ENCODE assay signal across 19 cellular contexts in the genomic region with DNA sequence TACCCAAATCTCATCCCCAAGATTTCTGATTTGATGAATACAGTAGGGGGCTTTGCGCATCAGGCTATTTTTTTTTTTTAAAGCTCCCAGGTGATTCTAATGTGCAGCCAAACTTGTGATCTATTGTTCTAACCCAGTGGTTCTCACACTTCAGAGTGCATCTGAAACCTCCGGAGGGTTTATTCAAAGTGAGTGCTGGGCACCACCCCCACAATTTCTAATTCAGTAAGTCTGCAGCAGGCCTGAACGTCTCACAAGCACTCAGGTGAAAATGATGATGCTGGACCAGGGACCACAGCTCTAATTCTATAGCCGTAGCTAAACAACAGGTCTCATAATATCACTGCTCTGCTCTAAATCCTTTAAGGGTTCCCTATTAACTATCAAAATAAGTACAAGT.
DNase-seq lines count a peak whose midpoint lies in the region; ATAC-seq and TF ChIP-seq lines count a peak whose summit lies in the region.
"Had no signal": no experiment of that assay in that cellular context is flagged by ENCODE, and none has a peak within 500 bp of the region (broad histone marks: within the 10 kb centered on the region; RNA-seq: fewer than 3 reads in every experiment).

No MANE protein-coding gene starts in this region.

- DNase-seq in germinal center (ENCODE audit: low spot score) (peak; percentile 14), DMS53 treated with DMSO at 0.1 percent for 48 hours (lab: John Stamatoyannopoulos, UW; ENCODE audit: unreplicated experiment) (no peak), ecto neural progenitor cell (ENCODE audit: low spot score) (no peak), HT-29 (ENCODE audit: low spot score) (no peak)
- DNase-seq in stimulated activated naive B cell treated with anti-CD40 and anti-IgM and Interleukin-4, amounts not matched to agents 10 μg/mL and 1 μg/mL and 100 μg/mL, for 72 hours, result no peak
- DNase-seq: 8988T; ACHN; AML-193; CD4-positive, CD25-positive, alpha-beta regulatory T cell; CD8-positive, alpha-beta memory T cell; COR-L47; DMS79; GF-D8; GOT3; H7; KG1 had no signal

- ATAC-seq in stimulated activated naive B cell treated with anti-CD40 and anti-IgM and Interleukin-4, amounts not matched to agents 10 μg/mL and 1 μg/mL and 100 μg/mL, for 72 hours (replicated peaks), result peak; percentile 45 to 59

- peaks cover 0 to 3% of the 10 kb centered on the region in 2 donors for H3K9me3 Mint-ChIP-seq in stimulated activated naive B cell treated with anti-CD40 and anti-IgM and Interleukin-4, amounts not matched to agents 10 μg/mL and 1 μg/mL and 100 μg/mL, for 72 hours

- H3K27me3 ChIP-seq in BLaER1, result no peaks in the 10 kb centered on the region
- H3K27me3 ChIP-seq in OCI-LY1 (ENCODE audit: insufficient read depth, low read length), result no peaks in the 10 kb centered on the region
- H3K27me3 ChIP-seq: BLaER1 treated with 17β-estradiol and CSF1 and Interleukin-3, amounts not matched to agents 10 nM and 100 nM had no signal

- H3K4me3 ChIP-seq in BLaER1, result no peak overlapping the region
- H3K4me3 ChIP-seq in OCI-LY1 (ENCODE audit: low read depth, low read length, poor library complexity, severe bottlenecking), result no peak overlapping the region
- H3K4me3 ChIP-seq: BLaER1 treated with 17β-estradiol and CSF1 and Interleukin-3, amounts not matched to agents 10 nM and 100 nM had no signal

- no peaks in the 10 kb centered on the region for H3K79me2 ChIP-seq in OCI-LY1 (ENCODE audit: insufficient read depth, low read length)

- peaks cover 5 to 23% of the 10 kb centered on the region in 2 donors for H3K4me1 Mint-ChIP-seq in stimulated activated naive B cell treated with anti-CD40 and anti-IgM and Interleukin-4, amounts not matched to agents 10 μg/mL and 1 μg/mL and 100 μg/mL, for 72 hours
- H3K4me1 Mint-ChIP-seq: CD4-positive, CD25-positive, alpha-beta regulatory T cell; CD8-positive, alpha-beta memory T cell had no signal

- peaks cover 13% of the 10 kb centered on the region; the same call in 1 of the 2 replicates for H3K9me3 ChIP-seq in BLaER1
- no peaks in the 10 kb centered on the region for H3K9me3 ChIP-seq in OCI-LY1 (ENCODE audit: low read length)

- H3K4me3 Mint-ChIP-seq in stimulated activated naive B cell treated with anti-CD40 and anti-IgM and Interleukin-4, amounts not matched to agents 10 μg/mL and 1 μg/mL and 100 μg/mL, for 72 hours, result no peak overlapping the region
- H3K4me3 Mint-ChIP-seq: CD4-positive, CD25-positive, alpha-beta regulatory T cell; CD8-positive, alpha-beta memory T cell had no signal

- no peak overlapping the region for H3K27ac ChIP-seq in BLaER1
- H3K27ac ChIP-seq in OCI-LY1 (ENCODE audit: low read depth, low read length, poor library complexity, severe bottlenecking), result peak overlapping the region; percentile 16
- H3K27ac ChIP-seq: BLaER1 treated with 17β-estradiol and CSF1 and Interleukin-3, amounts not matched to agents 10 nM and 100 nM had no signal

- TF ChIP-seq CTCF in OCI-LY1 (IDR thresholded peaks at IDR 0.05; ENCODE audit: low read length), result no peak

- H4K20me1 ChIP-seq in BLaER1 (no peaks in the 10 kb centered on the region), OCI-LY1 (ENCODE audit: insufficient read depth, low read length) (no peaks in the 10 kb centered on the region)
- H4K20me1 ChIP-seq: BLaER1 treated with 17β-estradiol and CSF1 and Interleukin-3, amounts not matched to agents 10 nM and 100 nM had no signal

- H3K36me3 ChIP-seq in BLaER1 (no peaks in the 10 kb centered on the region), OCI-LY1 (ENCODE audit: insufficient read depth, low read length) (no peaks in the 10 kb centered on the region)
- H3K36me3 ChIP-seq: BLaER1 treated with 17β-estradiol and CSF1 and Interleukin-3, amounts not matched to agents 10 nM and 100 nM had no signal

- no peak overlapping the region for H2AFZ ChIP-seq in OCI-LY1 (ENCODE audit: low read length)

- H3K9ac ChIP-seq in BLaER1 (no peak overlapping the region), OCI-LY1 (ENCODE audit: low read length) (no peak overlapping the region)
- H3K9ac ChIP-seq: BLaER1 treated with 17β-estradiol and CSF1 and Interleukin-3, amounts not matched to agents 10 nM and 100 nM had no signal

- H3K4me2 ChIP-seq in BLaER1 (peak overlapping the region; percentile 45), OCI-LY1 (ENCODE audit: low read length) (peak overlapping the region; percentile 46; the same call in 1 of the 2 replicates)

- H3K36me3 Mint-ChIP-seq in stimulated activated naive B cell treated with anti-CD40 and anti-IgM and Interleukin-4, amounts not matched to agents 10 μg/mL and 1 μg/mL and 100 μg/mL, for 72 hours, result no peaks in the 10 kb centered on the region
- H3K36me3 Mint-ChIP-seq: CD4-positive, CD25-positive, alpha-beta regulatory T cell; CD8-positive, alpha-beta memory T cell had no signal

- H3K9me2 ChIP-seq in OCI-LY1 (ENCODE audit: low read depth, low read length), result no peaks in the 10 kb centered on the region

- no peaks in the 10 kb centered on the region for H3K27me3 Mint-ChIP-seq in stimulated activated naive B cell treated with anti-CD40 and anti-IgM and Interleukin-4, amounts not matched to agents 10 μg/mL and 1 μg/mL and 100 μg/mL, for 72 hours

- H3F3A ChIP-seq in OCI-LY1 (ENCODE audit: insufficient read depth, low read length), result no peaks in the 10 kb centered on the region

- no peak overlapping the region for H3K27ac Mint-ChIP-seq in stimulated activated naive B cell treated with anti-CD40 and anti-IgM and Interleukin-4, amounts not matched to agents 10 μg/mL and 1 μg/mL and 100 μg/mL, for 72 hours
- H3K27ac Mint-ChIP-seq: CD4-positive, CD25-positive, alpha-beta regulatory T cell; CD8-positive, alpha-beta memory T cell had no signal

- H3K4me1 ChIP-seq in BLaER1 (peaks cover 7% of the 10 kb centered on the region), OCI-LY1 (ENCODE audit: insufficient read depth, low read length, severe bottlenecking) (peaks cover 25% of the 10 kb centered on the region)
